ENCODE assay signal across 25 cellular contexts in genomic region chr4:132759199-132759780, GRCh38.
DNase-seq lines count a peak whose midpoint lies in the region; ATAC-seq, FAIRE-seq and TF ChIP-seq lines count a peak whose summit lies in the region.
"Had no signal": no experiment of that assay in that cellular context is flagged by ENCODE, and none has a peak within 500 bp of the region (broad histone marks: within the 10 kb centered on the region; RNA-seq: fewer than 3 reads in every experiment).

No MANE protein-coding gene starts in this region.

- no TSS peak for BruUV-seq in K562 (replicated peaks; lab: Mats Ljungman, UMichigan)

- H3K27ac ChIP-seq in A549: no peak overlapping the region
- H3K27ac ChIP-seq in K562 (ENCODE audit: extremely low read depth, low read depth, low read length): no peak overlapping the region
- H3K27ac ChIP-seq in neural cell (ENCODE audit: low read length): no peak overlapping the region
- no peak overlapping the region for H3K27ac ChIP-seq in trophoblast cell (ENCODE audit: low read depth, low read length)
- H3K27ac ChIP-seq: BLaER1 had no signal

- no peaks in the 10 kb centered on the region for H3K27me3 ChIP-seq in K562 (ENCODE audit: control insufficient read depth in 2 of 2, insufficient read depth in 2 of 2, low read length in 2 of 2)
- no peaks in the 10 kb centered on the region for H3K27me3 ChIP-seq in neural cell (ENCODE audit: insufficient read depth, low read depth, low read length)
- H3K27me3 ChIP-seq in trophoblast cell (ENCODE audit: insufficient read depth, low read length): no peaks in the 10 kb centered on the region
- H3K27me3 ChIP-seq: BE2C, BLaER1 had no signal

- H3K4me3 Mint-ChIP-seq in T-cell: no peak overlapping the region
- H3K4me3 Mint-ChIP-seq: CD14-positive monocyte; CD4-positive, alpha-beta memory T cell; CD4-positive, CD25-positive, alpha-beta regulatory T cell; CD8-positive, alpha-beta memory T cell had no signal

- H3K9me3 Mint-ChIP-seq in T-cell: peaks cover 0 to 14% (median 12%) of the 10 kb centered on the region in 3 donors
- H3K9me3 Mint-ChIP-seq: CD14-positive monocyte had no signal

- H3K4me3 ChIP-seq in A549 (no peak overlapping the region), K562 (no peak overlapping the region), neural cell (ENCODE audit: low read length) (no peak overlapping the region), trophoblast cell (ENCODE audit: low read depth, low read length) (no peak overlapping the region)
- H3K4me3 ChIP-seq: BLaER1, GM12878 had no signal

- no peak overlapping the region for H3K27ac Mint-ChIP-seq in T-cell
- H3K27ac Mint-ChIP-seq: CD14-positive monocyte; CD4-positive, alpha-beta memory T cell; CD4-positive, CD25-positive, alpha-beta regulatory T cell; CD8-positive, alpha-beta memory T cell had no signal

- H3K4me1 Mint-ChIP-seq in T-cell: no peaks in the 10 kb centered on the region
- H3K4me1 Mint-ChIP-seq: CD14-positive monocyte; CD4-positive, alpha-beta memory T cell; CD4-positive, CD25-positive, alpha-beta regulatory T cell; CD8-positive, alpha-beta memory T cell had no signal

- H3K4me2 ChIP-seq in A549 (no peak overlapping the region), K562 (ENCODE audit: insufficient read depth, low read length) (no peak overlapping the region), neural cell (ENCODE audit: low read length) (no peak overlapping the region), trophoblast cell (ENCODE audit: low read length) (no peak overlapping the region)
- H3K4me2 ChIP-seq: BLaER1 had no signal

- no peak overlapping the region for H3K9ac ChIP-seq in K562 (ENCODE audit: insufficient read depth in 1 of 2, low read depth in 2 of 2, low read length in 2 of 2)
- no peak overlapping the region for H3K9ac ChIP-seq in neural cell (ENCODE audit: low read length)
- no peak overlapping the region for H3K9ac ChIP-seq in trophoblast cell (ENCODE audit: low read length)
- H3K9ac ChIP-seq: BLaER1 had no signal

- H3K9me2 ChIP-seq in neural cell (ENCODE audit: insufficient read depth, low read length): no peaks in the 10 kb centered on the region

- CTCF ChIA-PET in A549 (lab: Yijun Ruan, JAX): no interaction called here
- CTCF ChIA-PET in K562 (lab: Yijun Ruan, JAX; ENCODE audit: low intra/inter-chr PET ratio): no interaction called here
- CTCF ChIA-PET in T-cell (lab: Charles Lee): no interaction called here

- TF ChIP-seq RAD21 in A549 (conservative IDR thresholded peaks at IDR 0.05 in 1 of 2, IDR thresholded peaks at IDR 0.05 in 1 of 2) (no peak), K562 (CRISPR knock-in tag; conservative IDR thresholded peaks at IDR 0.05 in 1 of 2, IDR thresholded peaks at IDR 0.05 in 1 of 2) (no peak), neural cell (conservative IDR thresholded peaks at IDR 0.05) (no peak)

- H3F3A ChIP-seq in neural cell (ENCODE audit: insufficient read depth, low read length, poor library complexity, severe bottlenecking): no peaks in the 10 kb centered on the region

- no peak overlapping the region for H2BK5ac ChIP-seq in trophoblast cell (ENCODE audit: low read depth, low read length, poor library complexity)

- no peak overlapping the region for H4K8ac ChIP-seq in trophoblast cell (ENCODE audit: low read depth, low read length)

- POLR2A ChIA-PET in A549 (lab: Yijun Ruan, JAX): no interaction called here
- POLR2A ChIA-PET in K562 (lab: Yijun Ruan, JAX): no interaction called here
- POLR2A ChIA-PET in T-cell (lab: Charles Lee): no interaction called here

- H3K27me3 Mint-ChIP-seq in T-cell: no peaks in the 10 kb centered on the region
- H3K27me3 Mint-ChIP-seq: CD4-positive, alpha-beta memory T cell; CD4-positive, CD25-positive, alpha-beta regulatory T cell; CD8-positive, alpha-beta memory T cell had no signal

- H4K91ac ChIP-seq in trophoblast cell (ENCODE audit: low read depth, low read length): no peak overlapping the region

- DNase-seq in NCI-H82 (lab: John Stamatoyannopoulos, UW): peak; percentile 28
- DNase-seq in NCI-H82 treated with DMSO at 0.1 percent for 48 hours (lab: John Stamatoyannopoulos, UW; ENCODE audit: unreplicated experiment): no peak
- no peak for DNase-seq in A549 (ENCODE audit: low read depth in 1 of 2, low spot score in 1 of 2)
- DNase-seq in K562 (ENCODE audit: extremely low read depth in 1 of 4, low spot score in 3 of 4): no peak
- no peak for DNase-seq in T-cell
- DNase-seq in trophoblast cell: no peak
- DNase-seq: ACHN; BE2C; C1 segment of cervical spinal cord; CD4-positive, alpha-beta memory T cell; CD4-positive, CD25-positive, alpha-beta regulatory T cell; CD8-positive, alpha-beta memory T cell; COR-L47; DMS 273 treated with DMSO at 0.1 percent for 48 hours; DMS153; DMS53; DMS79; DND-41; EL; GDM1 had no signal

- TF ChIP-seq POLR2A in A549 (IDR thresholded peaks at IDR 0.05; ENCODE audit: low read length) (no peak), K562 (conservative IDR thresholded peaks at IDR 0.05) (no peak)

- H3K4ac ChIP-seq in trophoblast cell (ENCODE audit: low read depth, low read length): no peak overlapping the region

- H3K14ac ChIP-seq in trophoblast cell (ENCODE audit: low read length): no peak overlapping the region

- H2BK12ac ChIP-seq in trophoblast cell (ENCODE audit: low read length): no peak overlapping the region

- H3K79me1 ChIP-seq in trophoblast cell (ENCODE audit: low read length): no peaks in the 10 kb centered on the region

- H3K36me3 Mint-ChIP-seq in T-cell: no peaks in the 10 kb centered on the region
- H3K36me3 Mint-ChIP-seq: CD14-positive monocyte; CD4-positive, alpha-beta memory T cell; CD4-positive, CD25-positive, alpha-beta regulatory T cell; CD8-positive, alpha-beta memory T cell had no signal

- H4K12ac ChIP-seq in trophoblast cell (ENCODE audit: low read depth, low read length): no peak overlapping the region

- H3K9me3 ChIP-seq in A549 (no peaks in the 10 kb centered on the region), K562 (replicated peaks; ENCODE audit: control insufficient read depth, insufficient read depth, low read depth, low read length) (no peaks in the 10 kb centered on the region; the same call in none of the 2 replicates), neural cell (ENCODE audit: low read length) (no peaks in the 10 kb centered on the region), trophoblast cell (ENCODE audit: insufficient read depth, low read depth, low read length) (no peaks in the 10 kb centered on the region)
- H3K9me3 ChIP-seq: BE2C, BLaER1 had no signal

- H3K79me2 ChIP-seq in K562 (ENCODE audit: control insufficient read depth, insufficient read depth, low read length) (no peaks in the 10 kb centered on the region), neural cell (replicated peaks; ENCODE audit: insufficient read depth, low read length) (no peaks in the 10 kb centered on the region), trophoblast cell (ENCODE audit: control insufficient read depth, insufficient read depth, low read length, poor library complexity) (no peaks in the 10 kb centered on the region)

- H2AK5ac ChIP-seq in trophoblast cell (ENCODE audit: low read length): no peak overlapping the region

- H3K9me1 ChIP-seq in K562 (ENCODE audit: control insufficient read depth, insufficient read depth, low read length): no peaks in the 10 kb centered on the region

- no peak for TF ChIP-seq CTCF in A549 (IDR thresholded peaks at IDR 0.05)
- TF ChIP-seq CTCF in K562 (IDR thresholded peaks at IDR 0.05 in 2 of 3, conservative IDR thresholded peaks at IDR 0.05 in 1 of 3; ENCODE audit: insufficient read depth in 2 of 3, low read depth in 1 of 3, low read length in 3 of 3): no peak
- no peak for TF ChIP-seq CTCF in neural cell (IDR thresholded peaks at IDR 0.05; ENCODE audit: poor library complexity, severe bottlenecking)

- no peak for ATAC-seq in A549
- no peak for ATAC-seq in K562
- no peak for ATAC-seq in T-cell (replicated peaks in 1 of 4)
- ATAC-seq: GM12878 had no signal

- H2BK120ac ChIP-seq in trophoblast cell (ENCODE audit: insufficient read depth, low read length, poor library complexity): no peak overlapping the region

- no peaks in the 10 kb centered on the region for H3K36me3 ChIP-seq in K562 (ENCODE audit: control insufficient read depth, insufficient read depth, low read length)
- no peaks in the 10 kb centered on the region for H3K36me3 ChIP-seq in neural cell (ENCODE audit: insufficient read depth, low read length)
- no peaks in the 10 kb centered on the region for H3K36me3 ChIP-seq in trophoblast cell (ENCODE audit: control insufficient read depth in 1 of 2, insufficient read depth in 2 of 2, low read length in 2 of 2)
- H3K36me3 ChIP-seq: BE2C, BLaER1 had no signal

- no peak overlapping the region for H2AFZ ChIP-seq in K562 (ENCODE audit: low read depth, low read length)
- H2AFZ ChIP-seq in neural cell (ENCODE audit: low read depth, low read length): no peak overlapping the region
- H2AFZ ChIP-seq in trophoblast cell (ENCODE audit: insufficient read depth, low read length, poor library complexity): no peak overlapping the region

- TF ChIP-seq EP300 in A549 (IDR thresholded peaks at IDR 0.05): no peak
- no peak for TF ChIP-seq EP300 in K562 (IDR thresholded peaks at IDR 0.05; ENCODE audit: low read length)
- TF ChIP-seq EP300 in neural cell (conservative IDR thresholded peaks at IDR 0.05; ENCODE audit: poor library complexity, severe bottlenecking): peak; percentile 68

- no peak for FAIRE-seq in A549 (lab: Jason Lieb, UNC)
- no peak for FAIRE-seq in K562 (lab: Jason Lieb, UNC)
- FAIRE-seq: GM12878, GM19239 had no signal

- H3K23ac ChIP-seq in trophoblast cell (ENCODE audit: low read length): no peak overlapping the region

- intact Hi-C loops in K562 (cut with micrococcal nuclease): no loop called here

- H4K20me1 ChIP-seq in K562 (replicated peaks; ENCODE audit: control insufficient read depth, insufficient read depth, low read length) (no peaks in the 10 kb centered on the region), neural cell (ENCODE audit: insufficient read depth) (no peaks in the 10 kb centered on the region)
- H4K20me1 ChIP-seq: BLaER1 had no signal

- no peak overlapping the region for H3K18ac ChIP-seq in trophoblast cell (ENCODE audit: low read length)

- in situ Hi-C loops in K562 (cut with MboI): no loop called here

- H3K4me1 ChIP-seq in A549 (no peaks in the 10 kb centered on the region), K562 (replicated peaks in 1 of 2; ENCODE audit: control insufficient read depth in 2 of 2, insufficient read depth in 2 of 2, low read length in 2 of 2) (no peaks in the 10 kb centered on the region), trophoblast cell (ENCODE audit: control insufficient read depth in 1 of 2, insufficient read depth in 2 of 2, low read length in 2 of 2) (no peaks in the 10 kb centered on the region)
- H3K4me1 ChIP-seq: BE2C, BLaER1 had no signal

TF ChIP-seq in K562, 482 proteins besides CTCF, POLR2A, EP300 and RAD21 (continues in another document):
- TF ChIP-seq CC2D1A (IDR thresholded peaks at IDR 0.05): no peak
- TF ChIP-seq TBP (optimal IDR thresholded peaks at IDR 0.05; ENCODE audit: low read depth, low read length): no peak
